Comparison of ENCODE assay signal across 8 cellular contexts in genomic region chr7:94510582-94511456, GRCh38. TPM values are rescaled to one million over a fixed set of nuclear protein-coding genes. Genes with fewer than 3 reads are reported as not detected.
DNase-seq lines count a peak whose midpoint lies in the region; ATAC-seq and TF ChIP-seq lines count a peak whose summit lies in the region.

No MANE protein-coding gene starts in this region.

- H3K27me3 ChIP-seq in testis = no peaks in the 10 kb centered on the region

- peak; percentile 15 for ATAC-seq in GM19035 (IDR thresholded peaks at IDR 0.05; ENCODE audit: unreplicated experiment)
- peak; percentile 17 for ATAC-seq in HG03439 (IDR thresholded peaks at IDR 0.05; ENCODE audit: unreplicated experiment)
- no peak for ATAC-seq in natural killer cell treated with Interleukin-12 subunit alpha and Interleukin-12 subunit beta and Interleukin-15 and Interleukin-18, amount 100 ng/mL, for 72 hours

- peak overlapping the region; percentile 89 to 94 for H3K27ac ChIP-seq in testis

- intact Hi-C loops in testis (cut with DNase I; ENCODE audit: low total_unique reads) = no loop called here

- H3K4me3 Mint-ChIP-seq in natural killer cell treated with Interleukin-12 subunit alpha and Interleukin-12 subunit beta and Interleukin-15 and Interleukin-18, amount 100 ng/mL, for 72 hours = peak overlapping the region; percentile 84

- no peaks in the 10 kb centered on the region for H3K9me3 Mint-ChIP-seq in natural killer cell treated with Interleukin-12 subunit alpha and Interleukin-12 subunit beta and Interleukin-15 and Interleukin-18, amount 100 ng/mL, for 72 hours

- peaks cover 22% of the 10 kb centered on the region for H3K4me1 ChIP-seq in testis

- H3K36me3 ChIP-seq in testis (ENCODE audit: low read depth, missing control alignments) = no peaks in the 10 kb centered on the region

- peak overlapping the region; percentile 49 to 90 for H3K27ac Mint-ChIP-seq in natural killer cell treated with Interleukin-12 subunit alpha and Interleukin-12 subunit beta and Interleukin-15 and Interleukin-18, amount 100 ng/mL, for 72 hours

- no peaks in the 10 kb centered on the region for H3K36me3 Mint-ChIP-seq in natural killer cell treated with Interleukin-12 subunit alpha and Interleukin-12 subunit beta and Interleukin-15 and Interleukin-18, amount 100 ng/mL, for 72 hours

- WGBS in testis, 2 donors = 12 to 14% methylated on average over 11 to 16 of the region's 16 CpGs

- peaks cover 28 to 35% of the 10 kb centered on the region in 2 donors for H3K4me1 Mint-ChIP-seq in natural killer cell treated with Interleukin-12 subunit alpha and Interleukin-12 subunit beta and Interleukin-15 and Interleukin-18, amount 100 ng/mL, for 72 hours (ENCODE audit: low read depth in 2 of 2)

- no peaks in the 10 kb centered on the region for H3K27me3 Mint-ChIP-seq in natural killer cell treated with Interleukin-12 subunit alpha and Interleukin-12 subunit beta and Interleukin-15 and Interleukin-18, amount 100 ng/mL, for 72 hours

- no peak for TF ChIP-seq POLR2A in testis (IDR thresholded peaks at IDR 0.05)

- H3K9me3 ChIP-seq in testis = no peaks in the 10 kb centered on the region

- H3K4me3 ChIP-seq in AG10803 (ENCODE audit: low read length) = peak overlapping the region; percentile 73
- H3K4me3 ChIP-seq in fibroblast of pulmonary artery (replicated peaks; ENCODE audit: low read depth, low read length) = peak overlapping the region; percentile 75
- peak overlapping the region; percentile 82 to 84 for H3K4me3 ChIP-seq in testis

- TF ChIP-seq CTCF in AG10803 (conservative IDR thresholded peaks at IDR 0.05; ENCODE audit: low read length) (no peak), fibroblast of pulmonary artery (IDR thresholded peaks at IDR 0.05; ENCODE audit: low read length, missing control alignments) (no peak), testis (IDR thresholded peaks at IDR 0.05) (no peak)

- DNase-seq in AG10803 (ENCODE audit: low read depth) (peak; percentile 24), NCI-H748 treated with DMSO at 0.1 percent for 48 hours (lab: John Stamatoyannopoulos, UW) (peak; percentile 70), fibroblast of pulmonary artery (ENCODE audit: low read depth) (peak; percentile 19), testis (no peak)
- DNase-seq in activated T-cell treated with anti-CD3 and anti-CD28 coated beads, Interleukin-2, amount 50 U/mL, for 48 hours = peak; percentile 61 to 66
- DNase-seq in natural killer cell treated with Interleukin-12 subunit alpha and Interleukin-12 subunit beta and Interleukin-15 and Interleukin-18, amount 100 ng/mL, for 72 hours (ENCODE audit: low spot score) = no peak

RNA-seq across cellular contexts. Expression of gene CASD1, which starts 1.2 kb away (rescaled TPM):
- 10 to 100 TPM; 12.3 to 28.9 TPM for total RNA-seq in natural killer cell treated with Interleukin-12 subunit alpha and Interleukin-12 subunit beta and Interleukin-15 and Interleukin-18, amount 100 ng/mL, for 72 hours
- 10 to 100 TPM; 47.1 to 47.4 TPM for total RNA-seq in testis
- 20.5 TPM for polyA plus RNA-seq in testis (ENCODE audit: insufficient read depth, low read depth, low replicate concordance)

Comparison
In these comparisons a context has a peak if more than half of its experiments do, and no peak if none do; other contexts are left out.
1. DNase-seq: peak in AG10803 (single experiment), NCI-H748 treated with DMSO at 0.1 percent for 48 hours (single experiment), activated T-cell treated with anti-CD3 and anti-CD28 coated beads, Interleukin-2, amount 50 U/mL, for 48 hours (2 of 2) and fibroblast of pulmonary artery (single experiment); none in natural killer cell treated with Interleukin-12 subunit alpha and Interleukin-12 subunit beta and Interleukin-15 and Interleukin-18, amount 100 ng/mL, for 72 hours (single experiment) and testis (single experiment).
2. ATAC-seq: peak in GM19035 (single experiment) and HG03439 (single experiment); none in natural killer cell treated with Interleukin-12 subunit alpha and Interleukin-12 subunit beta and Interleukin-15 and Interleukin-18, amount 100 ng/mL, for 72 hours (0 of 2).
3. Peak in every context shown above with its lines, with median percentiles within 50 percentile points of each other: H3K4me3 ChIP-seq.